ENCODE assay signal across 23 cellular contexts in genomic region chr13:52043675-52044074, GRCh38.
"Had no signal": no experiment of that assay in that cellular context is flagged by ENCODE, and none has a peak within 500 bp of the region (broad histone marks: within the 10 kb centered on the region; RNA-seq: fewer than 3 reads in every experiment).

No MANE protein-coding gene starts in this region.

- ATAC-seq: foreskin keratinocyte, gastroesophageal sphincter, heart left ventricle, left cardiac atrium, left lung, left ventricle myocardium superior, lower lobe of right lung, mucosa of descending colon had no signal

- H3K79me2 ChIP-seq: hepatocyte had no signal

- H3K27ac Mint-ChIP-seq: immature natural killer cell, mesothelial cell of epicardium had no signal

- H3K36me3 ChIP-seq: esophagus muscularis mucosa, gastroesophageal sphincter, heart left ventricle, left lung, lower lobe of right lung had no signal

- H3K27ac ChIP-seq: coronary artery, dorsolateral prefrontal cortex, esophagus muscularis mucosa, foreskin keratinocyte, gastroesophageal sphincter, heart left ventricle, hepatocyte, left lung, lower lobe of right lung had no signal

- H3K4me3 Mint-ChIP-seq: immature natural killer cell, mesothelial cell of epicardium had no signal

- H3K27me3 ChIP-seq: dorsolateral prefrontal cortex, esophagus muscularis mucosa, foreskin keratinocyte, gastroesophageal sphincter, heart left ventricle, hepatocyte, left lung had no signal

- H2AFZ ChIP-seq: hepatocyte had no signal

- H3K9me3 ChIP-seq: esophagus muscularis mucosa, lower lobe of right lung, mucosa of descending colon had no signal

- H3K4me1 Mint-ChIP-seq: immature natural killer cell, mesothelial cell of epicardium had no signal

- H3K4me3 ChIP-seq: coronary artery, dorsolateral prefrontal cortex, esophagus muscularis mucosa, gastroesophageal sphincter, heart left ventricle, hepatocyte, left lung, lower lobe of right lung, mucosa of descending colon had no signal

- H3K4me1 ChIP-seq: esophagus muscularis mucosa, foreskin keratinocyte, gastroesophageal sphincter, heart left ventricle, left lung, lower lobe of right lung had no signal

- FAIRE-seq: colon, endothelial cell of umbilical vein, frontal cortex had no signal

- DNase-seq: dermis blood vessel endothelial cell; dorsolateral prefrontal cortex; effector CD4-positive, alpha-beta T cell; effector memory CD4-positive, alpha-beta T cell; foreskin keratinocyte; heart left ventricle; hypothalamus; immature natural killer cell; islet precursor cell; left cardiac atrium; left lung; left ventricle myocardium superior; lower lobe of right lung; mesenchymal stem cell; mucosa of descending colon had no signal

- H3K4me2 ChIP-seq: hepatocyte had no signal
